ENCODE assay signal across 3 cellular contexts in the genomic region with DNA sequence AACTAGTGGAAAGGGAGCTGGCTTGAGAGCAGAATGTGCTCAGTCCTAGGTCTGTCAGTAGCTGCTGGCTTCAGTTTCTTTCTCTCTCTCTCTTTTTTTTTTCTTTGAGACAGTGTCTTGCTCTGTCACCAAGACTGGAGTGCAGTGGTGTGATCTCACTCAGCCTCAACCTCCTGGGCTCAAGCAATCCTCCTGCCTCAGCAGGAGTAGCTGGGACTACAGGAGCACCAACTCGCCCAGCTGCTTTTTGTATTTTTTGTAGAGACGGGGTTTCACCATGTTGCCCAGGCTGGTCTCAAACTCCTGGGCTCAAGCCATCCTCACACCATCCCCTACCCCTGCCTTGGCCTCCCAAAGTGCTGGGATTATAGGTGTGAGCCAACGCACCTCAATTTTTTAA. TPM values are rescaled to one million over a fixed set of nuclear protein-coding genes. Genes with fewer than 3 reads are reported as not detected.
"Had no signal": no experiment of that assay in that cellular context is flagged by ENCODE, and none has a peak within 500 bp of the region (broad histone marks: within the 10 kb centered on the region; RNA-seq: fewer than 3 reads in every experiment).

No MANE protein-coding gene starts in this region.

RNA-seq across cellular contexts. Expression of gene NFATC4, which starts 3.6 kb away (rescaled TPM):
- total RNA-seq: activated CD4-positive, alpha-beta memory T cell treated with anti-CD3 and anti-CD28 coated beads, Interleukin-2, amount 10 ng/mL, durations not matched to agents 7 days and 5 days; T-helper 1 cell treated with Interleukin-12 subunit alpha and Interleukin-12 subunit beta and Interleukin-4 antibody, amounts not matched to agents 30 ng/mL and 1 ng/mL, for 36 hours had no signal

RNA-seq across cellular contexts. Expression of gene RIPK3, which starts 31.8 kb away (rescaled TPM):
- total RNA-seq: SJCRH30 had no signal

RNA-seq across cellular contexts. Expression of gene ADCY4, which starts 36.7 kb away (rescaled TPM):
- total RNA-seq: SJCRH30 had no signal
